ENCODE assay signal across 1 cellular context in the genomic region with DNA sequence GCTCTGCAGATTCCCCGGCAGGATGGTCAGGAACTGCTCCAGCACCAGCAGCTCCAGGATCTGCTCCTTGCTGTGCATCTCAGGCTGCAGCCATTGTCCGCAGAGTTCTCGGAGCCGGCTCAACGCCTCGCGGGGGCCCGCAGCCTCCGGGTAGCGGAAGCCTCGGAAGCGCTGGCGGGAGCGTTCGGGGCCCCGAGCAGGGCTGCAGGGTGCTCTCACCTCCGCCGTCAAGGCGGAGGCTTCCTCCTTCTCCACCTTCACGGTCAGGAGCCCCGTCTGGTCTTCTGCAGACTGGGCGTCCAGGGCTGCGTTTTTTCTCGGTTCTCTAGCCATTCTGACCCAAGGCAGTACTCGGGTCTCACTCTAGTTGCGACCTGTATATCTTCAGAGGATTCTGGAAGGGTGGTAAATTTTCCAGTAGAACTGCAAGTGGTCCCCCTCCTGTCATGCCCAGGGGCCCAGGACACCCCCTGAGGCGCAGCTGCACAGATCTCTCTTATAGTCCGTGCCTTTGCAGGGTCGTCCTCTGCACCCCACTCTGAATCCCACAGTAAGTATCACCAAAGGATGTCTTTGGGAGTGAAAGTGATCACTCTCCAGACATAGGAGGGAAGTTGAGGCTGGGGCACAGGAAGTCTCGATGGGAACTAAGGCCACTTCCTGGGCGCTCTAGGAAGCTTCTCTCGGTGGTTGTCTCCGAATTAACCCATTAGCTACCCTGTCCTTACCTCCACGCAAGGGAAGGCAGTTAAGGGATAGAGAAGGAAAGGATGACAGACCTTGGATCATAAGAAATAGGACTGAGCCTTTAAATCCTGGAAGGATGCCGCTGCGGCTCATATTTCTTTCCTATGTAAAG.
A peak's percentile ranks its signal among the peaks of the same experiment; 100 is the strongest.
TF ChIP-seq lines count a peak whose summit lies in the region.

TSS of gene ZKSCAN4 (minus strand) at position 622 of the 859 bp plus-strand sequence. CDS start at position 333, 289 bp downstream.

TF ChIP-seq in HepG2, 621 proteins besides CTCF, POLR2A, EP300 and RAD21 (continued from another document and continues in another):
- TF ChIP-seq ZGPAT (CRISPR knock-in tag; IDR thresholded peaks at IDR 0.05) (peak; percentile 81), ZSCAN12 (CRISPR knock-in tag; IDR thresholded peaks at IDR 0.05) (0 out of 2 replicates have a peak, but pooled peaks have one; percentile 23), ZNF556 (CRISPR knock-in tag; IDR thresholded peaks at IDR 0.05; ENCODE audit: borderline replicate concordance) (peak; percentile 58; the same call in 1 of the 2 replicates), ZNF441 (CRISPR knock-in tag; IDR thresholded peaks at IDR 0.05; ENCODE audit: borderline replicate concordance) (no peak), ZNF350 (CRISPR knock-in tag; IDR thresholded peaks at IDR 0.05; ENCODE audit: borderline replicate concordance, low read depth) (peak; percentile 86), ZMYM3 (CRISPR knock-in tag; IDR thresholded peaks at IDR 0.05) (peak; percentile 22; the same call in 1 of the 2 replicates), ATM (IDR thresholded peaks at IDR 0.05; ENCODE audit: borderline replicate concordance) (no peak), ZFP36L1 (CRISPR knock-in tag; IDR thresholded peaks at IDR 0.05) (no peak), SRY (CRISPR knock-in tag; IDR thresholded peaks at IDR 0.05) (peak; percentile 51; the same call in 1 of the 2 replicates), ZNF275 (CRISPR knock-in tag; IDR thresholded peaks at IDR 0.05; ENCODE audit: borderline replicate concordance) (no peak), KDM5A (IDR thresholded peaks at IDR 0.05; ENCODE audit: borderline replicate concordance, low read length) (peak; percentile 99), ZMAT3 (CRISPR knock-in tag; conservative IDR thresholded peaks at IDR 0.05) (peak; percentile 40; the same call in 1 of the 2 replicates), ZNF773 (CRISPR knock-in tag; IDR thresholded peaks at IDR 0.05; ENCODE audit: borderline replicate concordance) (no peak), EZH2 (conservative IDR thresholded peaks at IDR 0.05; ENCODE audit: low read depth, low read length) (no peak; the same call in 1 of the 2 replicates), ZNF678 (CRISPR knock-in tag; IDR thresholded peaks at IDR 0.05) (no peak), ZNF230 (CRISPR knock-in tag; IDR thresholded peaks at IDR 0.05) (no peak), ZNF670 (CRISPR knock-in tag; IDR thresholded peaks at IDR 0.05; ENCODE audit: borderline replicate concordance) (0 out of 2 replicates have a peak, but pooled peaks have one; percentile 10), ZNF496 (CRISPR knock-in tag; IDR thresholded peaks at IDR 0.05; ENCODE audit: insufficient replicate concordance) (no peak), POGZ (CRISPR knock-in tag; IDR thresholded peaks at IDR 0.05) (peak; percentile 71), NR2F2 (IDR thresholded peaks at IDR 0.05; ENCODE audit: borderline replicate concordance, low read depth) (no peak), HOXA5 (CRISPR knock-in tag; IDR thresholded peaks at IDR 0.05) (peak; percentile 95; the same call in 1 of the 2 replicates), GTF2F1 (IDR thresholded peaks at IDR 0.05; ENCODE audit: low read length) (no peak), ZC3H13 (CRISPR knock-in tag; IDR thresholded peaks at IDR 0.05) (peak; percentile 59; the same call in 1 of the 2 replicates), CSRNP2 (CRISPR knock-in tag; conservative IDR thresholded peaks at IDR 0.05; ENCODE audit: low read depth) (no peak), KDM5B (CRISPR knock-in tag; IDR thresholded peaks at IDR 0.05; ENCODE audit: borderline replicate concordance) (0 out of 2 replicates have a peak, but pooled peaks have one; percentile 25), ZNF235 (CRISPR knock-in tag; IDR thresholded peaks at IDR 0.05; ENCODE audit: borderline replicate concordance) (no peak), ATAD3A (CRISPR knock-in tag; IDR thresholded peaks at IDR 0.05) (no peak), STAG1 (CRISPR knock-in tag; IDR thresholded peaks at IDR 0.05) (peak; percentile 23; the same call in 1 of the 2 replicates), ARID3A (IDR thresholded peaks at IDR 0.05; ENCODE audit: low read depth, low read length) (no peak), ZNF777 (CRISPR knock-in tag; IDR thresholded peaks at IDR 0.05) (peak; percentile 74), ZMYM2 (CRISPR knock-in tag; IDR thresholded peaks at IDR 0.05) (no peak), MIXL1 (CRISPR knock-in tag; IDR thresholded peaks at IDR 0.05) (peak; percentile 92), SRSF4 (IDR thresholded peaks at IDR 0.05; ENCODE audit: low read depth, low read length, poor library complexity, severe bottlenecking) (no peak), ZNF547 (CRISPR knock-in tag; IDR thresholded peaks at IDR 0.05) (no peak), KAT7 (CRISPR knock-in tag; IDR thresholded peaks at IDR 0.05; ENCODE audit: borderline replicate concordance) (peak; percentile 85), RBAK (CRISPR knock-in tag; IDR thresholded peaks at IDR 0.05) (no peak), ZSCAN22 (CRISPR knock-in tag; IDR thresholded peaks at IDR 0.05) (no peak), HNRNPL (IDR thresholded peaks at IDR 0.05; ENCODE audit: low read depth, low read length) (no peak), ZFP37 (CRISPR knock-in tag; IDR thresholded peaks at IDR 0.05; ENCODE audit: borderline replicate concordance) (no peak), ZNF451 (CRISPR knock-in tag; IDR thresholded peaks at IDR 0.05) (peak; percentile 61; the same call in 1 of the 2 replicates), ATF3 (CRISPR knock-in tag; IDR thresholded peaks at IDR 0.05) (no peak), NCOA2 (CRISPR knock-in tag; IDR thresholded peaks at IDR 0.05) (peak; percentile 68), NPAS2 (CRISPR knock-in tag; IDR thresholded peaks at IDR 0.05; ENCODE audit: borderline replicate concordance) (no peak), ZBTB21 (CRISPR knock-in tag; IDR thresholded peaks at IDR 0.05) (no peak)
- TF ChIP-seq, protein P1, sequence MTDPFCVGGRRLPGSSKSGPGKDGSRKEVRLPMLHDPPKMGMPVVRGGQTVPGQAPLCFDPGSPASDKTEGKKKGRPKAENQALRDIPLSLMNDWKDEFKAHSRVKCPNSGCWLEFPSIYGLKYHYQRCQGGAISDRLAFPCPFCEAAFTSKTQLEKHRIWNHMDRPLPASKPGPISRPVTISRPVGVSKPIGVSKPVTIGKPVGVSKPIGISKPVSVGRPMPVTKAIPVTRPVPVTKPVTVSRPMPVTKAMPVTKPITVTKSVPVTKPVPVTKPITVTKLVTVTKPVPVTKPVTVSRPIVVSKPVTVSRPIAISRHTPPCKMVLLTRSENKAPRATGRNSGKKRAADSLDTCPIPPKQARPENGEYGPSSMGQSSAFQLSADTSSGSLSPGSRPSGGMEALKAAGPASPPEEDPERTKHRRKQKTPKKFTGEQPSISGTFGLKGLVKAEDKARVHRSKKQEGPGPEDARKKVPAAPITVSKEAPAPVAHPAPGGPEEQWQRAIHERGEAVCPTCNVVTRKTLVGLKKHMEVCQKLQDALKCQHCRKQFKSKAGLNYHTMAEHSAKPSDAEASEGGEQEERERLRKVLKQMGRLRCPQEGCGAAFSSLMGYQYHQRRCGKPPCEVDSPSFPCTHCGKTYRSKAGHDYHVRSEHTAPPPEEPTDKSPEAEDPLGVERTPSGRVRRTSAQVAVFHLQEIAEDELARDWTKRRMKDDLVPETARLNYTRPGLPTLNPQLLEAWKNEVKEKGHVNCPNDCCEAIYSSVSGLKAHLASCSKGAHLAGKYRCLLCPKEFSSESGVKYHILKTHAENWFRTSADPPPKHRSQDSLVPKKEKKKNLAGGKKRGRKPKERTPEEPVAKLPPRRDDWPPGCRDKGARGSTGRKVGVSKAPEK (CRISPR knock-in tag; IDR thresholded peaks at IDR 0.05; ENCODE audit: borderline replicate concordance): no peak
- TF ChIP-seq, protein P2, sequence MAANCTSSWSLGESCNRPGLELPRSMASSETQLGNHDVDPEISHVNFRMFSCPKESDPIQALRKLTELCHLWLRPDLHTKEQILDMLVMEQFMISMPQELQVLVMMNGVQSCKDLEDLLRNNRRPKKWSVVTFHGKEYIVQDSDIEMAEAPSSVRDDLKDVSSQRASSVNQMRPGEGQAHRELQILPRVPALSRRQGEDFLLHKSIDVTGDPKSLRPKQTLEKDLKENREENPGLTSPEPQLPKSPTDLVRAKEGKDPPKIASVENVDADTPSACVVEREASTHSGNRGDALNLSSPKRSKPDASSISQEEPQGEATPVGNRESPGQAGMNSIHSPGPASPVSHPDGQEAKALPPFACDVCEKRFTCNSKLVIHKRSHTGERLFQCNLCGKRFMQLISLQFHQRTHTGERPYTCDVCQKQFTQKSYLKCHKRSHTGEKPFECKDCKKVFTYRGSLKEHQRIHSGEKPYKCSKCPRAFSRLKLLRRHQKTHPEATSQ (CRISPR knock-in tag; IDR thresholded peaks at IDR 0.05; ENCODE audit: borderline replicate concordance): no peak
- TF ChIP-seq, protein P3, sequence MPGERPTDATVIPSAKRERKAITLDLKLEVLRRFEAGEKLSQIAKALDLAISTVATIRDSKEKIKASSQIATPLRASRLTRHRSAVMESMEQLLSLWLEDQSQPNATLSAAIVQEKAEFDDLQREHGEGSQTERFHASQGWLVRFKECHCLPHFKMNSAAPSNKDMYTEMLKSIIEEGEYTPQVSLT (CRISPR knock-in tag; IDR thresholded peaks at IDR 0.05; ENCODE audit: borderline replicate concordance, low read depth): no peak
